Comparison of ENCODE assay signal across 8 cellular contexts in genomic region chr17:17042381-17042736, GRCh38. TPM values are rescaled to one million over a fixed set of nuclear protein-coding genes. Genes with fewer than 3 reads are reported as not detected.
DNase-seq lines count a peak whose midpoint lies in the region; TF ChIP-seq lines count a peak whose summit lies in the region.

A gene with protein sequence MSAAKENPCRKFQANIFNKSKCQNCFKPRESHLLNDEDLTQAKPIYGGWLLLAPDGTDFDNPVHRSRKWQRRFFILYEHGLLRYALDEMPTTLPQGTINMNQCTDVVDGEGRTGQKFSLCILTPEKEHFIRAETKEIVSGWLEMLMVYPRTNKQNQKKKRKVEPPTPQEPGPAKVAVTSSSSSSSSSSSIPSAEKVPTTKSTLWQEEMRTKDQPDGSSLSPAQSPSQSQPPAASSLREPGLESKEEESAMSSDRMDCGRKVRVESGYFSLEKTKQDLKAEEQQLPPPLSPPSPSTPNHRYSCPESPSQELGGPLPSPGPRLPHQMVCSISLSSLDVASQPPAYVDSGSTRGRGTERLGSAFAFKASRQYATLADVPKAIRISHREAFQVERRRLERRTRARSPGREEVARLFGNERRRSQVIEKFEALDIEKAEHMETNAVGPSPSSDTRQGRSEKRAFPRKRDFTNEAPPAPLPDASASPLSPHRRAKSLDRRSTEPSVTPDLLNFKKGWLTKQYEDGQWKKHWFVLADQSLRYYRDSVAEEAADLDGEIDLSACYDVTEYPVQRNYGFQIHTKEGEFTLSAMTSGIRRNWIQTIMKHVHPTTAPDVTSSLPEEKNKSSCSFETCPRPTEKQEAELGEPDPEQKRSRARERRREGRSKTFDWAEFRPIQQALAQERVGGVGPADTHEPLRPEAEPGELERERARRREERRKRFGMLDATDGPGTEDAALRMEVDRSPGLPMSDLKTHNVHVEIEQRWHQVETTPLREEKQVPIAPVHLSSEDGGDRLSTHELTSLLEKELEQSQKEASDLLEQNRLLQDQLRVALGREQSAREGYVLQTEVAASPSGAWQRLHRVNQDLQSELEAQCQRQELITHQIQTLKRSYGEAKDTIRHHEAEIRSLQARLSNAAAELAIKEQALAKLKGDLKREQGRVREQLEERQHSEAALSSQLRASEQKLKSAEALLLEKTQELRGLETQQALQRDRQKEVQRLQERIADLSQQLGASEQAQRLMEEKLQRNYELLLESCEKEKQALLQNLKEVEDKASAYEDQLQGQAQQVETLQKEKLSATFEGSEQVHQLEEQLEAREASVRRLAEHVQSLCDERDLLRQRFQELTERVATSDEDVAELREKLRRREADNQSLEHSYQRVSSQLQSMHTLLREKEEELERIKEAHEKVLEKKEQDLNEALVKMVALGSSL (N-terminal part only) (plus strand): TSS chr17:17042457. CDS start chr17:17042849, 392 bp downstream.

- H3K27ac Mint-ChIP-seq in IgD-negative memory B cell (peak within 1 kb of the TSS; percentile 59 to 95 (median 93)), mesothelial cell of epicardium (peak within 1 kb of the TSS; percentile 97)

- TF ChIP-seq CTCF in colonic mucosa (IDR thresholded peaks at IDR 0.05) = no peak
- TF ChIP-seq CTCF in mesothelial cell of epicardium (IDR thresholded peaks at IDR 0.05; ENCODE audit: unreplicated experiment) = no peak
- TF ChIP-seq CTCF in vagina (IDR thresholded peaks at IDR 0.05) = no peak

- in situ Hi-C loops in Caki2 (cut with HindIII; ENCODE audit: low pct_unique_long_range_greater_than_20kb, low sequenced_read_pairs) = no loop called here

- H3K9me3 Mint-ChIP-seq in IgD-negative memory B cell (no peaks in the 10 kb centered on the region), mesothelial cell of epicardium (peaks cover 4% of the 10 kb centered on the region)

- intact Hi-C loops in colonic mucosa (cut with DNase I) = no loop called here
- intact Hi-C loops in vagina (cut with DNase I) = loop anchor here (10.0 kb wide), 1 partner anchor 62 kb away; no protein-coding TSS in a partner anchor

- peaks cover 12% of the 10 kb centered on the region for H3K4me1 ChIP-seq in colonic mucosa
- H3K4me1 ChIP-seq in vagina = peaks cover 57% of the 10 kb centered on the region

- H3K36me3 ChIP-seq in colonic mucosa = no peaks in the 10 kb centered on the region
- no peaks in the 10 kb centered on the region for H3K36me3 ChIP-seq in vagina

- peak within 1 kb of the TSS; percentile 81 to 98 (median 96) for H3K4me3 Mint-ChIP-seq in IgD-negative memory B cell
- H3K4me3 Mint-ChIP-seq in mesothelial cell of epicardium = peak within 1 kb of the TSS; percentile 94

- H3K27me3 ChIP-seq in colonic mucosa (no peaks in the 10 kb centered on the region), vagina (no peaks in the 10 kb centered on the region)

- H3K4me3 ChIP-seq in colonic mucosa (peak within 1 kb of the TSS; percentile 67), vagina (peak within 1 kb of the TSS; percentile 69 to 78)

- H3K9me3 ChIP-seq in colonic mucosa = no peaks in the 10 kb centered on the region
- no peaks in the 10 kb centered on the region for H3K9me3 ChIP-seq in vagina

- TF ChIP-seq POLR2A in vagina (IDR thresholded peaks at IDR 0.05) = no peak

- H3K4me1 Mint-ChIP-seq in IgD-negative memory B cell (peaks cover 32 to 43% (median 34%) of the 10 kb centered on the region in 3 donors), mesothelial cell of epicardium (peaks cover 40% of the 10 kb centered on the region)

- H3K9ac ChIP-seq in colonic mucosa (ENCODE audit: low read depth in 2 of 2, low read length in 2 of 2) = peak within 1 kb of the TSS; percentile 84 to 99

- H3K27ac ChIP-seq in colonic mucosa (peak within 1 kb of the TSS; percentile 75), vagina (peak within 1 kb of the TSS; percentile 88)

- DNase-seq in Caki2 (ENCODE audit: low read depth) (no peak), colonic mucosa (no peak), mesothelial cell of epicardium (ENCODE audit: low spot score in 2 of 2, unreplicated experiment in 2 of 2) (no peak), vagina (ENCODE audit: extremely low spot score in 2 of 2) (no peak), NCI-H1694 (lab: John Stamatoyannopoulos, UW) (no peak), NCI-H187 (lab: John Stamatoyannopoulos, UW) (no peak), HPDE6-E6E7 (ENCODE audit: extremely low spot score) (no peak)

- H3K36me3 Mint-ChIP-seq in IgD-negative memory B cell (no peaks in the 10 kb centered on the region), mesothelial cell of epicardium (peaks cover 5% of the 10 kb centered on the region)

- H3K27me3 Mint-ChIP-seq in IgD-negative memory B cell (no peaks in the 10 kb centered on the region), mesothelial cell of epicardium (ENCODE audit: low read depth) (no peaks in the 10 kb centered on the region)

RNA-seq across cellular contexts. Expression of the gene that starts here (rescaled TPM):
- 86.2 and 92.8 TPM in 2 replicates for total RNA-seq in Caki2 (2014; rRNA removed; shearing (Covaris generic); ENCODE audit: low replicate concordance)
- polyA plus RNA-seq in IgD-negative memory B cell = 14.4 TPM
- 100 to 1,000 TPM; 146 to 211 TPM for total RNA-seq in colonic mucosa
- 224 to 228 TPM (median 225 TPM) in 3 replicates for total RNA-seq in mesothelial cell of epicardium
- 202 TPM for total RNA-seq in vagina
